In the genomic region with DNA sequence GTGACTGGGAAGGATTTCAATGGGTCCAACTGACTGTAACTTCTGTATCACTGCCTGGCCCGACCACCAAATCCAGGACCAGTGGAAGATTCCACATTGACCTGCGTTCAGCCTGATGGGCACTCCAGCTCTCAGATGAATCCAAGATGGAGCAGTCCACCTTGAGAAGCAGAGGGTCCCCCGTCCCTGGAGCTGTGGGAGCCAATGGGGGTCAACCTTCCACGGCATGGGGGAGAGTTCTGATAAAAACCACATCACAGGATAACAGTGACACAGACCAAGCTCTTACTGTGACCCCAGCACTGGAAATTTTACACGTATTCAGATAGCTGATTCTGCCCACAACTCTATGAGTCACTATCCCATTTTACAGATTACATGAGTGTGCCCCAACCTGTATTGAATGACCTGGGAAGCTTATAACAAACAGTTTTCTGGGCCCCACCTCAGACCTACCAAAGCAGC, we compare ENCODE assay signal across 11 cellular contexts. TPM values are rescaled to one million over a fixed set of nuclear protein-coding genes. Genes with fewer than 3 reads are reported as not detected.
A peak's percentile ranks its signal among the peaks of the same experiment; 100 is the strongest.
DNase-seq lines count a peak whose midpoint lies in the region; ATAC-seq and TF ChIP-seq lines count a peak whose summit lies in the region.
"Had no signal": no experiment of that assay in that cellular context is flagged by ENCODE, and none has a peak within 500 bp of the region (broad histone marks: within the 10 kb centered on the region; RNA-seq: fewer than 3 reads in every experiment).

No MANE protein-coding gene starts in this region.

- H3K4me1 ChIP-seq in ACC112 (ENCODE audit: control insufficient read depth, insufficient read depth, low read length, unreplicated experiment), result peaks cover 73% of the 10 kb centered on the region
- peaks cover 15% of the 10 kb centered on the region for H3K4me1 ChIP-seq in prostate gland (replicated peaks)

- H3K27ac ChIP-seq in ACC112 (ENCODE audit: low read depth, low read length) (peak overlapping the region; percentile 96), cingulate gyrus (ENCODE audit: low read depth, low read length) (peak overlapping the region; percentile 72), prostate gland (peak overlapping the region; percentile 79 to 80)

- peaks cover 46% of the 10 kb centered on the region for H3K79me2 ChIP-seq in ACC112 (ENCODE audit: control insufficient read depth, insufficient read depth, low read length, unreplicated experiment)

- no peak for ATAC-seq in HG02798 (IDR thresholded peaks at IDR 0.05; ENCODE audit: poor library complexity, unreplicated experiment)

- intact Hi-C loops in prostate gland (cut with DNase I), result no loop called here

- no peak overlapping the region for H2AFZ ChIP-seq in ACC112 (ENCODE audit: low read length, unreplicated experiment)

- TF ChIP-seq CTCF in prostate gland (IDR thresholded peaks at IDR 0.05), result no peak

- WGBS in prostate gland, result 76% methylated on average over 5 of the region's 5 CpGs

- no peaks in the 10 kb centered on the region for H3K9me3 ChIP-seq in prostate gland

- DNase-seq in M059J (ENCODE audit: low read depth) (peak; percentile 47), prostate gland (ENCODE audit: low spot score) (no peak), SHP77 treated with DMSO at 0.1 percent for 48 hours (lab: John Stamatoyannopoulos, UW) (no peak), HK-2 (ENCODE audit: unreplicated experiment) (no peak)
- no peak for DNase-seq in stimulated activated CD4-positive, alpha-beta T cell treated with anti-CD3 and anti-CD28 coated beads, Interleukin-4, amount 100 ng/mL, for 4 hours
- DNase-seq: activated B cell treated with CpG ODN at 0.5 μM for 24 hours; NCI-H1417; stimulated activated naive CD4-positive, alpha-beta T cell had no signal

- peak overlapping the region; percentile 72 for H3K4me3 ChIP-seq in ACC112 (ENCODE audit: low read depth, low read length)
- H3K4me3 ChIP-seq in prostate gland, result no peak overlapping the region

- no peak for TF ChIP-seq POLR2A in prostate gland (IDR thresholded peaks at IDR 0.05)

- H3K36me3 ChIP-seq in ACC112 (ENCODE audit: insufficient read depth, low read length) (peaks cover 6% of the 10 kb centered on the region; the same call in 1 of the 2 replicates), prostate gland (no peaks in the 10 kb centered on the region)

- H3K27me3 ChIP-seq in ACC112 (ENCODE audit: insufficient read depth, low read length) (no peaks in the 10 kb centered on the region), prostate gland (replicated peaks; ENCODE audit: insufficient read depth) (no peaks in the 10 kb centered on the region)

RNA-seq across cellular contexts. Expression of gene ZCCHC24, which starts 11.2 kb away (rescaled TPM):
- total RNA-seq in M059J (2014; rRNA removed; shearing (Covaris generic)), result 9.8 and 18.2 TPM in 2 replicates
- total RNA-seq in prostate gland, result 10 to 100 TPM; 20.8 to 51.2 TPM
